In genomic region chr1:31739281-31739853, GRCh38 we compare ENCODE assay signal across 9 cellular contexts. TPM values are rescaled to one million over a fixed set of nuclear protein-coding genes. Genes with fewer than 3 reads are reported as not detected.
DNase-seq lines count a peak whose midpoint lies in the region; ATAC-seq, FAIRE-seq and TF ChIP-seq lines count a peak whose summit lies in the region.
"Had no signal": no experiment of that assay in that cellular context is flagged by ENCODE, and none has a peak within 500 bp of the region (broad histone marks: within the 10 kb centered on the region; RNA-seq: fewer than 3 reads in every experiment).

No MANE protein-coding gene starts in this region.

- TF ChIP-seq POLR2A in K562 (conservative IDR thresholded peaks at IDR 0.05), result no peak

- POLR2A ChIA-PET in WTC11 (lab: Charles Lee), result no interaction called here
- POLR2A ChIA-PET in K562 (lab: Yijun Ruan, JAX), result interaction anchor here (1.0 to 2.2 kb wide), 2 partner anchors 9 to 11 kb away, joined by 6 to 7 read pairs; no protein-coding TSS in a partner anchor

- H3K4me3 ChIP-seq in H7 (ENCODE audit: insufficient read depth, low read depth, low read length), result no peak overlapping the region
- no peak overlapping the region for H3K4me3 ChIP-seq in K562
- H3K4me3 ChIP-seq: gastrocnemius medialis had no signal

- no peak for TF ChIP-seq EP300 in K562 (IDR thresholded peaks at IDR 0.05; ENCODE audit: low read length)

- ATAC-seq in WTC11 (peak; percentile 82), K562 (peak; percentile 24), HG02973 (IDR thresholded peaks at IDR 0.05; ENCODE audit: unreplicated experiment) (no peak)
- ATAC-seq: gastrocnemius medialis had no signal

- peaks cover 16% of the 10 kb centered on the region for H4K20me1 ChIP-seq in K562 (replicated peaks; ENCODE audit: control insufficient read depth, insufficient read depth, low read length)

- CTCF ChIA-PET in WTC11 (lab: Charles Lee), result interaction anchor here (0.8 to 14.7 kb wide), 2 partner anchors 25 to 53 kb away, joined by 3 to 179 read pairs; no protein-coding TSS in a partner anchor
- CTCF ChIA-PET in K562 (lab: Yijun Ruan, JAX; ENCODE audit: low intra/inter-chr PET ratio), result no interaction called here

- H3K79me2 ChIP-seq in K562 (ENCODE audit: control insufficient read depth, insufficient read depth, low read length), result no peaks in the 10 kb centered on the region

- intact Hi-C loops in K562 (cut with micrococcal nuclease), result no loop called here

- H3K9ac ChIP-seq in K562 (ENCODE audit: insufficient read depth in 1 of 2, low read depth in 2 of 2, low read length in 2 of 2), result peak overlapping the region in 1 of 2 experiments; percentile 60; a peak in 1 of 4 replicates

- TF ChIP-seq CTCF in WTC11 (IDR thresholded peaks at IDR 0.05) (no peak), K562 (IDR thresholded peaks at IDR 0.05 in 2 of 3, conservative IDR thresholded peaks at IDR 0.05 in 1 of 3; ENCODE audit: insufficient read depth in 2 of 3, low read depth in 1 of 3, low read length in 3 of 3) (no peak), HFFc6 (IDR thresholded peaks at IDR 0.05) (no peak)

- no peaks in the 10 kb centered on the region for H3K9me1 ChIP-seq in K562 (ENCODE audit: control insufficient read depth, insufficient read depth, low read length)

- H3K9me3 Mint-ChIP-seq in WTC11 (no peaks in the 10 kb centered on the region), HFFc6 (no peaks in the 10 kb centered on the region)

- peaks cover 0 to 35% of the 10 kb centered on the region in 2 experiments; a peak in 3 of 5 replicates for H3K4me1 ChIP-seq in K562 (replicated peaks in 1 of 2; ENCODE audit: control insufficient read depth in 2 of 2, insufficient read depth in 2 of 2, low read length in 2 of 2)
- H3K4me1 ChIP-seq: gastrocnemius medialis had no signal

- no peaks in the 10 kb centered on the region for H3K9me3 ChIP-seq in K562 (replicated peaks; ENCODE audit: control insufficient read depth, insufficient read depth, low read depth, low read length)
- H3K9me3 ChIP-seq: gastrocnemius medialis had no signal

- peaks cover 12% of the 10 kb centered on the region for H3K4me1 Mint-ChIP-seq in WTC11
- H3K4me1 Mint-ChIP-seq in HFFc6 (ENCODE audit: low read depth), result peaks cover 5% of the 10 kb centered on the region

- H3K27ac ChIP-seq in K562 (ENCODE audit: extremely low read depth, low read depth, low read length), result no peak overlapping the region
- H3K27ac ChIP-seq: gastrocnemius medialis had no signal

- no TSS peak for BruUV-seq in K562 (replicated peaks; lab: Mats Ljungman, UMichigan)

- FAIRE-seq in K562 (lab: Jason Lieb, UNC), result no peak

- peak; percentile 93 for DNase-seq in H7
- DNase-seq in WTC11 (ENCODE audit: low spot score), result peak; percentile 62
- DNase-seq in K562 (ENCODE audit: extremely low read depth in 1 of 4, low spot score in 3 of 4), result peak in 2 of 4 experiments; percentile 65 to 66
- peak; percentile 63 for DNase-seq in stimulated activated CD4-positive, alpha-beta T cell treated with anti-CD3 and anti-CD28 coated beads, Interleukin-1b, Interleukin-23, amount 100 ng/mL, for 48 hours
- no peak for DNase-seq in HFFc6
- no peak for DNase-seq in activated CD4-positive, CD25-positive, alpha-beta regulatory T cell (lab: John Stamatoyannopoulos, UW)
- no peak for DNase-seq in Kasumi-1 (lab: John Stamatoyannopoulos, UW)
- DNase-seq: gastrocnemius medialis had no signal

- H3K27ac Mint-ChIP-seq in WTC11, result peak overlapping the region; percentile 5
- H3K27ac Mint-ChIP-seq in HFFc6, result no peak overlapping the region

- H3K36me3 Mint-ChIP-seq in WTC11 (no peaks in the 10 kb centered on the region), HFFc6 (ENCODE audit: low read depth) (no peaks in the 10 kb centered on the region)

- no peak overlapping the region for H3K4me2 ChIP-seq in K562 (ENCODE audit: insufficient read depth, low read length)

- no peak for TF ChIP-seq RAD21 in K562 (CRISPR knock-in tag; conservative IDR thresholded peaks at IDR 0.05 in 1 of 2, IDR thresholded peaks at IDR 0.05 in 1 of 2)

- H3K36me3 ChIP-seq in H7 (replicated peaks; ENCODE audit: control insufficient read depth, insufficient read depth, low read length) (no peaks in the 10 kb centered on the region; the same call in 1 of the 2 replicates), K562 (ENCODE audit: control insufficient read depth, insufficient read depth, low read length) (no peaks in the 10 kb centered on the region)
- H3K36me3 ChIP-seq: gastrocnemius medialis had no signal

- H3K27me3 ChIP-seq in H7 (ENCODE audit: control insufficient read depth, insufficient read depth, low read length) (no peaks in the 10 kb centered on the region), K562 (ENCODE audit: control insufficient read depth in 2 of 2, insufficient read depth in 2 of 2, low read length in 2 of 2) (peaks cover 36 to 66% of the 10 kb centered on the region in 2 experiments; a peak in 4 of 5 replicates)
- H3K27me3 ChIP-seq: gastrocnemius medialis had no signal

- in situ Hi-C loops in K562 (cut with MboI), result no loop called here

- WGBS in K562 (ENCODE audit: insufficient coverage, low coverage, missing lambda C conversion rate), result under 1% methylated on average over 16 of the region's 16 CpGs

- H3K4me3 Mint-ChIP-seq in WTC11, result no peak overlapping the region
- no peak overlapping the region for H3K4me3 Mint-ChIP-seq in HFFc6

- H2AFZ ChIP-seq in K562 (ENCODE audit: low read depth, low read length), result no peak overlapping the region

- H3K27me3 Mint-ChIP-seq in WTC11 (ENCODE audit: low read depth), result no peaks in the 10 kb centered on the region
- no peaks in the 10 kb centered on the region; the same call in none of the 2 replicates for H3K27me3 Mint-ChIP-seq in HFFc6 (ENCODE audit: insufficient read depth)

TF ChIP-seq in WTC11, 78 proteins besides CTCF, POLR2A, EP300 and RAD21:
- TF ChIP-seq ZNF263 (CRISPR knock-in tag; IDR thresholded peaks at IDR 0.05; ENCODE audit: low read depth) (peak; percentile 82; the same call in 1 of the 2 replicates), NR3C1 (CRISPR knock-in tag; conservative IDR thresholded peaks at IDR 0.05; ENCODE audit: low read depth) (no peak)

TF ChIP-seq in K562, 482 proteins besides CTCF, POLR2A, EP300 and RAD21 (continues in another document):
- no peak for TF ChIP-seq GATA2 (CRISPR knock-in tag; IDR thresholded peaks at IDR 0.05)
- TF ChIP-seq TFAP4 (CRISPR knock-in tag; IDR thresholded peaks at IDR 0.05; ENCODE audit: borderline replicate concordance), result peak; percentile 19; the same call in 1 of the 2 replicates

RNA-seq across cellular contexts. Expression of gene ADGRB2, which starts 24.8 kb away (rescaled TPM):
- 28.0 and 39.8 TPM in 2 replicates for total RNA-seq in H7 (2014; rRNA removed; shearing (Covaris generic))
- 29.6 to 39.3 TPM (median 30.1 TPM) in 3 replicates for total RNA-seq in WTC11 (2021)
- 0.42 and 2.8 TPM in 2 replicates for total RNA-seq in K562 (2011; cell fraction: chromatin; rRNA removed; ENCODE audit: low replicate concordance)
- total RNA-seq in K562 (2011; cell fraction: nucleolus; rRNA removed), result 1.2 and 2.5 TPM in 2 replicates
- total RNA-seq in K562 (2011; cell fraction: nucleoplasm; rRNA removed), result 0.31 and 0.44 TPM in 2 replicates
- total RNA-seq in K562 (2014; rRNA removed), result 0.23 and 0.33 TPM in 2 replicates
- 0.04 TPM in 1 of 2 replicates, not detected in the other for total RNA-seq in K562 (2014; rRNA removed; fragmentation: Illumina TruSeq; extraction: Trizol)
- total RNA-seq in K562 (2015; rRNA removed; fragmentation: Illumina TruSeq; extraction: Trizol), result 0.22 and 0.23 TPM in 2 replicates
- 0.22 and 0.34 TPM in 2 replicates for total RNA-seq in K562 (2021)
- polyA plus RNA-seq in K562 (2011; rRNA removed), result 0.14 and 0.38 TPM in 2 replicates
- polyA plus RNA-seq in K562 (2011; cell fraction: cytosol; rRNA removed), result 0.27 and 0.35 TPM in 2 replicates
- 2.0 and 3.4 TPM in 2 replicates for polyA plus RNA-seq in K562 (2011; cell fraction: nucleus; rRNA removed)
- 0.17 and 0.54 TPM in 2 replicates for polyA plus RNA-seq in K562 (2012)
- 0.07 and 0.11 TPM in 2 replicates for polyA plus RNA-seq in K562 (2014; fragmentation: Illumina TruSeq; extraction: Trizol)
- polyA plus RNA-seq in K562 (2014; fragmentation: Nextera tagmentation; extraction: Ambion mirVana), result not detected
- polyA plus RNA-seq in K562 (2014; rRNA removed), result 0.18 and 0.20 TPM in 2 replicates
- 0.09 and 0.53 TPM in 2 replicates for polyA minus RNA-seq in K562 (2011; rRNA and poly(A)+ RNA removed)
- 1.2 TPM in 1 of 2 replicates, not detected in the other for polyA minus RNA-seq in K562 (2011; cell fraction: cytosol; rRNA and poly(A)+ RNA removed)
- polyA minus RNA-seq in K562 (2011; cell fraction: nucleus; rRNA and poly(A)+ RNA removed), result 0.67 and 1.7 TPM in 2 replicates
- 1 to 10 TPM; 4.9 to 8.8 (median 6.4) TPM for total RNA-seq in HFFc6 (2021; fragmentation: NEBNext Ultra II Directional; extraction: Animal tissue kit (Norgen Biotek cat#: 25700))

RNA-seq across cellular contexts. Expression of gene COL16A1, which starts 35.5 kb away (rescaled TPM):
- total RNA-seq in H7 (2014; rRNA removed; shearing (Covaris generic)), result 10.3 and 13.8 TPM in 2 replicates
- total RNA-seq in WTC11 (2021) (8.8 to 11.0 TPM (median 9.6 TPM) in 3 replicates), K562 (2014; rRNA removed) (0.04 TPM in 1 of 2 replicates, not detected in the other), K562 (2014; rRNA removed; fragmentation: Illumina TruSeq; extraction: Trizol) (not detected in 2 replicates), K562 (2015; rRNA removed; fragmentation: Illumina TruSeq; extraction: Trizol) (0.08 TPM in 1 of 2 replicates, not detected in the other), K562 (2021) (0.54 and 0.60 TPM in 2 replicates)
- total RNA-seq in K562 (2011; cell fraction: chromatin; rRNA removed; ENCODE audit: low replicate concordance), result 0.44 TPM in 1 of 2 replicates, not detected in the other
- total RNA-seq in K562 (2011; cell fraction: nucleolus; rRNA removed), result 0.13 and 0.17 TPM in 2 replicates
- not detected in 2 replicates for total RNA-seq in K562 (2011; cell fraction: nucleoplasm; rRNA removed)
- polyA plus RNA-seq in K562 (2011; rRNA removed) (0.11 TPM in 1 of 2 replicates, not detected in the other), K562 (2014; fragmentation: Illumina TruSeq; extraction: Trizol) (not detected in 2 replicates), K562 (2014; fragmentation: Nextera tagmentation; extraction: Ambion mirVana) (not detected), K562 (2014; rRNA removed) (0.11 TPM in 1 of 2 replicates, not detected in the other)
- polyA plus RNA-seq in K562 (2011; cell fraction: cytosol; rRNA removed), result not detected in 2 replicates
- polyA plus RNA-seq in K562 (2011; cell fraction: nucleus; rRNA removed), result 0.31 and 0.36 TPM in 2 replicates
- 0.37 TPM in 1 of 2 replicates, not detected in the other for polyA plus RNA-seq in K562 (2012)
- not detected in 2 replicates for polyA minus RNA-seq in K562 (2011; rRNA and poly(A)+ RNA removed)
- polyA minus RNA-seq in K562 (2011; cell fraction: cytosol; rRNA and poly(A)+ RNA removed), result not detected in 2 replicates
- polyA minus RNA-seq in K562 (2011; cell fraction: nucleus; rRNA and poly(A)+ RNA removed), result not detected in 2 replicates
- 100 to 1,000 TPM in 1 of 6 experiments, 10 to 100 TPM in 5; 74.1 to 100 (median 87.6) TPM for total RNA-seq in HFFc6 (2021; fragmentation: NEBNext Ultra II Directional; extraction: Animal tissue kit (Norgen Biotek cat#: 25700))

Comparison
In these comparisons a context has a peak if more than half of its experiments do, and no peak if none do; other contexts are left out.
1. DNase-seq: peak in H7 (single experiment), WTC11 (single experiment) and stimulated activated CD4-positive, alpha-beta T cell treated with anti-CD3 and anti-CD28 coated beads, Interleukin-1b, Interleukin-23, amount 100 ng/mL, for 48 hours (single experiment); none in HFFc6 (single experiment), activated CD4-positive, CD25-positive, alpha-beta regulatory T cell (0 of 4) and Kasumi-1 (0 of 2).